ENCODE assay signal across 10 cellular contexts in the genomic region with DNA sequence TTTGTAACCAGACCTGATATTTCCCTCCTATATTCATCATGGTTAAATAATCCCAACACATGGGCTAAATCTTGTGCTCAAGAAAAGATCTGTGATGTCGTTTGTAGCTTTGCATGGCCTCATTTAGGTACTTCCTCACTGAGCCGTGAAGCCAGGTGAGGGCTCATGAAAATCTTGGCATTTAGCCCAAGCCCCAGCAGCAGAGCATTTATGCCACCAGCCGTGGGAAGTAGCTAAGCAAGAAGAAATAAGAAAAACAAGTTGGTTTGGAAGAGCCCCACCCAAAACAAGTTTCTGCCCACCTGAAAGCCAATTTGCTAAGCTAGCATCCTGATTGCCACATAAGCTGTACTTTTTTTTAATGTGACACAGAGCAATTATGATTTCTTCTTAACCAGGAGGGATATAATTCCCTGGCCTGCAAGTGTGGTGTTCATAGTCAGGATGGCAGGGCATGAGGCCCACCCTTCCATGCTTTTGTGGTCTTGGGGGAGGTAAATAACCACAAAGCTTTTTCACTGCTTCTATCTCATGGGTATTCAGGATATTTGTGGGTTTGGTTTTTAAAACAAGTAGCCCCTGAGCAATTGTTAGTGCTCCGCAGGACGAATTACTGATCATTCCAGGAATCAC. TPM values are rescaled to one million over a fixed set of nuclear protein-coding genes. Genes with fewer than 3 reads are reported as not detected.
DNase-seq lines count a peak whose midpoint lies in the region; ATAC-seq and TF ChIP-seq lines count a peak whose summit lies in the region.
"Had no signal": no experiment of that assay in that cellular context is flagged by ENCODE, and none has a peak within 500 bp of the region (broad histone marks: within the 10 kb centered on the region; RNA-seq: fewer than 3 reads in every experiment).

No MANE protein-coding gene starts in this region.

- ATAC-seq in HG02870 (IDR thresholded peaks at IDR 0.05; ENCODE audit: unreplicated experiment), result no peak

- peaks cover 14% of the 10 kb centered on the region for H3K4me1 Mint-ChIP-seq in type B pancreatic cell (ENCODE audit: unreplicated experiment)

- H3K36me3 Mint-ChIP-seq in type B pancreatic cell, result no peaks in the 10 kb centered on the region

- no peak for TF ChIP-seq CTCF in type B pancreatic cell (conservative IDR thresholded peaks at IDR 0.05)

- H3K9me3 Mint-ChIP-seq in type B pancreatic cell, result no peaks in the 10 kb centered on the region

- peak; percentile 21 for DNase-seq in stimulated activated CD4-positive, alpha-beta T cell treated with anti-CD3 and anti-CD28 coated beads, Interleukin-2, amount 100 ng/mL, for 4 hours (ENCODE audit: low read depth)
- DNase-seq in stimulated activated CD4-positive, alpha-beta T cell treated with anti-CD3 and anti-CD28 coated beads, Interleukin-12 subunit alpha, Interleukin-12 subunit beta, amount 100 ng/mL, for 4 hours, result no peak
- DNase-seq in NCI-H510A treated with DMSO at 0.1 percent for 48 hours (lab: John Stamatoyannopoulos, UW), result peak; percentile 83
- peak; percentile 74 for DNase-seq in activated effector memory CD4-positive, alpha-beta T cell treated with anti-CD3 and anti-CD28 coated beads, Interleukin-2, amount 50 U/mL, for 16 hours
- DNase-seq in type B pancreatic cell (ENCODE audit: extremely low spot score, unreplicated experiment), result no peak
- no peak for DNase-seq in ureter (ENCODE audit: low spot score)
- no peak for DNase-seq in hippocampal formation (lab: John Stamatoyannopoulos, UW)
- DNase-seq: mesenchymal stem cell, WERI-Rb-1 had no signal

- H3K27ac Mint-ChIP-seq in type B pancreatic cell, result peak overlapping the region; percentile 17

- no peak overlapping the region for H3K4me3 Mint-ChIP-seq in type B pancreatic cell

- peaks cover 25% of the 10 kb centered on the region for H3K27me3 Mint-ChIP-seq in type B pancreatic cell

RNA-seq across cellular contexts. Expression of gene TMIGD1, which starts 10.5 kb away (rescaled TPM):
- 0.24 TPM in 1 of 2 replicates, not detected in the other for total RNA-seq in type B pancreatic cell (ENCODE audit: low replicate concordance)
- not detected for total RNA-seq in ureter

RNA-seq across cellular contexts. Expression of gene BLMH, which starts 31.6 kb away (rescaled TPM):
- total RNA-seq in type B pancreatic cell (ENCODE audit: low replicate concordance) (28.3 and 58.2 TPM in 2 replicates), ureter (30.7 TPM)

RNA-seq across cellular contexts. Expression of gene CPD, which starts 55.3 kb away (rescaled TPM):
- total RNA-seq in type B pancreatic cell (ENCODE audit: low replicate concordance) (56.2 and 71.2 TPM in 2 replicates), ureter (61.0 TPM)

Comparison
In these comparisons a context has a peak if more than half of its experiments do, and no peak if none do; other contexts are left out.
1. DNase-seq: peak in stimulated activated CD4-positive, alpha-beta T cell treated with anti-CD3 and anti-CD28 coated beads, Interleukin-2, amount 100 ng/mL, for 4 hours (single experiment), NCI-H510A treated with DMSO at 0.1 percent for 48 hours (single experiment) and activated effector memory CD4-positive, alpha-beta T cell treated with anti-CD3 and anti-CD28 coated beads, Interleukin-2, amount 50 U/mL, for 16 hours (single experiment); none in stimulated activated CD4-positive, alpha-beta T cell treated with anti-CD3 and anti-CD28 coated beads, Interleukin-12 subunit alpha, Interleukin-12 subunit beta, amount 100 ng/mL, for 4 hours (single experiment), type B pancreatic cell (single experiment), ureter (single experiment) and hippocampal formation (0 of 2).